26 cellular contexts compared by ENCODE assay signal in the genomic region with DNA sequence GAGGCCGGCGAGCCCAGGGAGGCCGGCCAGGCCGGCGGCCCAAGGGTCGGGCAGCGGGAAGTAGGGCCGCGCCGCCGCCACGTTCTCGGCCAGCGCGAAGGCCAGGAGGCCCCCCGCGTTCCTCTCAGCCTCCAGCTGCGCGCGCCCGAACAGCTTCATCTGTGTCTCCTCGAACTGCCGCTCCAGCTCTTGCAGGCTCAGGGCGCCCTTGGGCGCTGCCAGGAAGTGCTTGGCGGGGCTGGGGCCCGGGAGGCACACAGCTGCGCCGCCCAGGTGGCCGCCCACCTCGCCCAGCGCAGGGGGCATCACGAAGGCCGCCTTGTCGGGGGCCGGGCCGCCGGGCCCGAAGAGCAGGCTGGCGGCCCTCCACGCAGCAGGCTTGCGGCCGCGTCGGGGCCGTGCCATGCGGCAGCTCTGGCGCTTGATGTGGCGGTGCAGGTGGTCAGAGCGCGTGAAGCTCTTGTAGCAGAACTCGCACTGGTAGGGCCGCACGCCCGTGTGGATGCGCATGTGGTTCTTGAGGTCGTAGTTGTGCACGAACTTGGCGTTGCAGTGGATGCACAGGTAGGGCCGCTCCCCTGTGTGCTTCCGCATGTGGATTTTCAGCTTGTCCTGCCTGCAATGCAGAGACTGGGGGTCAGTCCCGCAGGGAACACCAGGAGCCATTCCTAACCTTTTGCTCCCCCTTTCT.
"Had no signal": no experiment of that assay in that cellular context is flagged by ENCODE, and none has a peak within 500 bp of the region (broad histone marks: within the 10 kb centered on the region; RNA-seq: fewer than 3 reads in every experiment).

No MANE protein-coding gene starts in this region.

- DNase-seq: activated CD4-positive, alpha-beta T cell treated with anti-CD3 and anti-CD28 coated beads for 4 hours; activated CD4-positive, alpha-beta T cell treated with anti-CD3 and anti-CD28 coated beads, Interleukin-2, amount 50 U/mL, for 4 hours; activated CD8-positive, alpha-beta memory T cell treated with anti-CD3 and anti-CD28 coated beads for 24 hours; activated gamma-delta T cell treated with Interleukin-2 at 50 U/mL for 16 hours; activated naive CD8-positive, alpha-beta T cell treated with anti-CD3 and anti-CD28 coated beads, Interleukin-2, amount 50 U/mL, for 24 hours; amygdala; effector CD4-positive, alpha-beta T cell; foreskin melanocyte; heart right ventricle; kidney glomerular epithelial cell; left ventricle myocardium inferior; naive B cell; nephron progenitor cell; pancreas; stimulated activated CD4-positive, alpha-beta T cell treated with anti-CD3 and anti-CD28 coated beads, Interleukin-2, amount 100 ng/mL, for 48 hours; stimulated activated naive CD4-positive, alpha-beta T cell treated with Interleukin-2 at 50 U/mL for 16 hours; T-helper 1 cell had no signal

- H3K27me3 Mint-ChIP-seq: dendritic cell treated with granulocyte-macrophage colony-stimulating factor and Interleukin-4, amounts not matched to agents 40 ng/mL and 50 ng/mL, for 4 days had no signal

- H3K27me3 ChIP-seq: esophagus muscularis mucosa, heart right ventricle, pancreas, right atrium auricular region, upper lobe of left lung had no signal

- ATAC-seq: activated naive CD8-positive, alpha-beta T cell treated with anti-CD3 and anti-CD28 coated beads, Interleukin-2, amount 50 U/mL, for 24 hours; heart right ventricle; pancreas had no signal

- H3K4me1 Mint-ChIP-seq: activated naive CD4-positive, alpha-beta T cell treated with anti-CD3 and anti-CD28 coated beads, Interleukin-2, amount 50 U/mL, for 24 hours; activated naive CD8-positive, alpha-beta T cell treated with anti-CD3 and anti-CD28 coated beads, Interleukin-2, amount 50 U/mL, for 24 hours; central memory CD8-positive, alpha-beta T cell; naive B cell had no signal

- H3K4me1 ChIP-seq: pancreas had no signal

- H3K27ac Mint-ChIP-seq: activated naive CD4-positive, alpha-beta T cell treated with anti-CD3 and anti-CD28 coated beads, Interleukin-2, amount 50 U/mL, for 24 hours; activated naive CD8-positive, alpha-beta T cell treated with anti-CD3 and anti-CD28 coated beads, Interleukin-2, amount 50 U/mL, for 24 hours; activated T-helper 1 cell treated with anti-CD3 and anti-CD28 coated beads, Interleukin-12 subunit alpha, Interleukin-12 subunit beta, Interleukin-2, Interleukin-4 antibody, amounts not matched to agents 30 ng/mL and 10 ng/mL and 1 ng/mL, durations not matched to agents 14 hours and 24 hours and 36 hours; dendritic cell treated with granulocyte-macrophage colony-stimulating factor and Interleukin-4, amounts not matched to agents 40 ng/mL and 50 ng/mL, for 4 days; mesothelial cell of epicardium; naive B cell; nephron progenitor cell; T-helper 2 cell treated with Interferon-gamma antibody and Interleukin-4, amounts not matched to agents 5 μg/mL and 100 μg/mL, for 36 hours had no signal

- H3K27ac ChIP-seq: heart right ventricle, left ventricle myocardium inferior, pancreas, right atrium auricular region had no signal

- H3K36me3 ChIP-seq: esophagus muscularis mucosa, heart right ventricle, left ventricle myocardium inferior, pancreas, right atrium auricular region, upper lobe of left lung had no signal

- H3K4me3 ChIP-seq: esophagus muscularis mucosa, heart right ventricle, left ventricle myocardium inferior, pancreas, right atrium auricular region, upper lobe of left lung had no signal

- H3K4me3 Mint-ChIP-seq: activated naive CD4-positive, alpha-beta T cell treated with anti-CD3 and anti-CD28 coated beads, Interleukin-2, amount 50 U/mL, for 24 hours; activated naive CD8-positive, alpha-beta T cell treated with anti-CD3 and anti-CD28 coated beads, Interleukin-2, amount 50 U/mL, for 24 hours; activated T-helper 1 cell treated with anti-CD3 and anti-CD28 coated beads, Interleukin-12 subunit alpha, Interleukin-12 subunit beta, Interleukin-2, Interleukin-4 antibody, amounts not matched to agents 30 ng/mL and 10 ng/mL and 1 ng/mL, durations not matched to agents 14 hours and 24 hours and 36 hours; central memory CD8-positive, alpha-beta T cell; dendritic cell treated with granulocyte-macrophage colony-stimulating factor and Interleukin-4, amounts not matched to agents 40 ng/mL and 50 ng/mL, for 4 days; mesothelial cell of epicardium; naive B cell; nephron progenitor cell; T-helper 2 cell treated with Interferon-gamma antibody and Interleukin-4, amounts not matched to agents 5 μg/mL and 100 μg/mL, for 36 hours had no signal

- H3K9me3 Mint-ChIP-seq: activated naive CD4-positive, alpha-beta T cell treated with anti-CD3 and anti-CD28 coated beads, Interleukin-2, amount 50 U/mL, for 24 hours; activated naive CD8-positive, alpha-beta T cell treated with anti-CD3 and anti-CD28 coated beads, Interleukin-2, amount 50 U/mL, for 24 hours; activated T-helper 1 cell treated with anti-CD3 and anti-CD28 coated beads, Interleukin-12 subunit alpha, Interleukin-12 subunit beta, Interleukin-2, Interleukin-4 antibody, amounts not matched to agents 30 ng/mL and 10 ng/mL and 1 ng/mL, durations not matched to agents 14 hours and 24 hours and 36 hours; central memory CD8-positive, alpha-beta T cell; dendritic cell treated with granulocyte-macrophage colony-stimulating factor and Interleukin-4, amounts not matched to agents 40 ng/mL and 50 ng/mL, for 4 days; mesothelial cell of epicardium; naive B cell; nephron progenitor cell; T-helper 2 cell treated with Interferon-gamma antibody and Interleukin-4, amounts not matched to agents 5 μg/mL and 100 μg/mL, for 36 hours had no signal

- H3K36me3 Mint-ChIP-seq: activated naive CD4-positive, alpha-beta T cell treated with anti-CD3 and anti-CD28 coated beads, Interleukin-2, amount 50 U/mL, for 24 hours; mesothelial cell of epicardium; naive B cell had no signal
